Comparison of ENCODE assay signal across 9 cellular contexts in the genomic region with DNA sequence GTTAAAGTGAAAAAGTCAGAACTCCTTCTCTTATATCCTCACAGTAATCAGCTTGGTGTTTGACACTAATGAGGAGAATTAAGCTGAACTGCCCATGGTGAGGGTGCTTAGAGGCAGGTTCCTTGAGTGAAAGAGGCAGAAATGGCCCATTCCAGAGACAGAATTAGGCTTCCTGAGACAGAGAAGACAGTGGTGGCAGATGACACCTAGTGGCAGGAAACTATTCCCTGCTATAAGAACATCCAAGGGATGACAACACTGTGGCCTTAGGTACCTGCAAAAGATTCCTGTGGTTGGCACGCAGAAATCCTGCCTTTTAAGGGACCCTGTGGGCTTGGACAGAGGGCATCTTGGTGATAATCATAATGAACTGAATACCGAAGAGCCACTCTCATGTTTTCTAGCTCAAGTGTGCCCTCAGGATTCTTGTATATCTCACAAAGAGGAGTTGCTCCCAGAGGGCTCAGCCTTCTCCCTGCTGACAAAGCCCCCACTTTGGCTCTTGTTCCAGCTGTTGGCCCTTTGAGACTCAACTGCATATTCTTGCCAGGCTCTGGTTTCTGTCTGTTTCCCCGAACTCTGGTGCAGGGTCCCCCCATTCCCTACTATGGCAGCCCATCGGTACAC. TPM values are rescaled to one million over a fixed set of nuclear protein-coding genes. Genes with fewer than 3 reads are reported as not detected.
DNase-seq lines count a peak whose midpoint lies in the region; ATAC-seq lines count a peak whose summit lies in the region.
"Had no signal": no experiment of that assay in that cellular context is flagged by ENCODE, and none has a peak within 500 bp of the region (broad histone marks: within the 10 kb centered on the region; RNA-seq: fewer than 3 reads in every experiment).

No MANE protein-coding gene starts in this region.

- H3K9me3 Mint-ChIP-seq in activated T-helper 17 cell treated with anti-CD3 and anti-CD28 coated beads, Interleukin-2, amount 50 U/mL, for 72 hours = no peaks in the 10 kb centered on the region

- no peaks in the 10 kb centered on the region for H3K36me3 ChIP-seq in H7 (replicated peaks; ENCODE audit: control insufficient read depth, insufficient read depth, low read length)
- H3K36me3 ChIP-seq: SJSA1 had no signal

- H3K4me3 ChIP-seq in H7 (ENCODE audit: insufficient read depth, low read depth, low read length) = no peak overlapping the region
- H3K4me3 ChIP-seq: SJSA1 had no signal

- H3K27me3 Mint-ChIP-seq in activated T-helper 17 cell treated with anti-CD3 and anti-CD28 coated beads, Interleukin-2, amount 50 U/mL, for 72 hours = peaks cover 20% of the 10 kb centered on the region

- no peaks in the 10 kb centered on the region for H3K27me3 ChIP-seq in H7 (ENCODE audit: control insufficient read depth, insufficient read depth, low read length)

- DNase-seq in D341Med (ENCODE audit: low spot score) (peak; percentile 58), H7 (peak; percentile 48), NCI-H2171 treated with DMSO at 0.1 percent for 48 hours (lab: John Stamatoyannopoulos, UW) (peak; percentile 78), left ventricle myocardium superior (no peak), sciatic nerve (ENCODE audit: low spot score) (no peak)
- no peak for DNase-seq in activated T-cell treated with anti-CD3 and anti-CD28 coated beads, Interleukin-2, amount 50 U/mL, for 1 hour

- peak; percentile 56 for ATAC-seq in activated T-helper 17 cell treated with anti-CD3 and anti-CD28 coated beads, Interleukin-2, amount 50 U/mL, for 72 hours (replicated peaks)
- ATAC-seq in left ventricle myocardium superior (peak; percentile 83), sciatic nerve (peak; percentile 84), GM19351 (IDR thresholded peaks at IDR 0.05; ENCODE audit: unreplicated experiment) (no peak)

- no peak overlapping the region for H3K27ac Mint-ChIP-seq in activated T-helper 17 cell treated with anti-CD3 and anti-CD28 coated beads, Interleukin-2, amount 50 U/mL, for 72 hours

- no peaks in the 10 kb centered on the region for H3K4me1 Mint-ChIP-seq in activated T-helper 17 cell treated with anti-CD3 and anti-CD28 coated beads, Interleukin-2, amount 50 U/mL, for 72 hours

- no peaks in the 10 kb centered on the region for H3K36me3 Mint-ChIP-seq in activated T-helper 17 cell treated with anti-CD3 and anti-CD28 coated beads, Interleukin-2, amount 50 U/mL, for 72 hours (ENCODE audit: low read depth)

- intact Hi-C loops in left ventricle myocardium superior (cut with micrococcal nuclease) = loop anchor here (2.0 to 10.0 kb wide), 2 partner anchors 116 to 318 kb away; no protein-coding TSS in a partner anchor
- intact Hi-C loops in sciatic nerve (cut with DNase I) = no loop called here

- H3K4me3 Mint-ChIP-seq in activated T-helper 17 cell treated with anti-CD3 and anti-CD28 coated beads, Interleukin-2, amount 50 U/mL, for 72 hours = no peak overlapping the region

RNA-seq across cellular contexts. Expression of gene KBTBD12, which starts 56.0 kb away (rescaled TPM):
- total RNA-seq in H7 (2014; rRNA removed; shearing (Covaris generic)) = not detected in 2 replicates
- total RNA-seq in activated T-helper 17 cell treated with anti-CD3 and anti-CD28 coated beads, Interleukin-2, amount 50 U/mL, for 72 hours = not detected
- total RNA-seq in left ventricle myocardium superior (27.5 TPM), sciatic nerve (1.1 TPM)
- total RNA-seq: SJSA1 had no signal

Comparison
In these comparisons a context has a peak if more than half of its experiments do, and no peak if none do; other contexts are left out.
1. DNase-seq: peak in D341Med (single experiment), H7 (single experiment) and NCI-H2171 treated with DMSO at 0.1 percent for 48 hours (single experiment); none in left ventricle myocardium superior (single experiment), sciatic nerve (single experiment) and activated T-cell treated with anti-CD3 and anti-CD28 coated beads, Interleukin-2, amount 50 U/mL, for 1 hour (single experiment).
2. RNA of gene KBTBD12, which starts 56.0 kb away (total RNA-seq): 27.5 TPM in left ventricle myocardium superior (single experiment); 1.1 TPM in sciatic nerve (single experiment), not detected in H7 and not detected in activated T-helper 17 cell treated with anti-CD3 and anti-CD28 coated beads, Interleukin-2, amount 50 U/mL, for 72 hours; every median in the first group is over 10 times any median in the second.